In the genomic region with DNA sequence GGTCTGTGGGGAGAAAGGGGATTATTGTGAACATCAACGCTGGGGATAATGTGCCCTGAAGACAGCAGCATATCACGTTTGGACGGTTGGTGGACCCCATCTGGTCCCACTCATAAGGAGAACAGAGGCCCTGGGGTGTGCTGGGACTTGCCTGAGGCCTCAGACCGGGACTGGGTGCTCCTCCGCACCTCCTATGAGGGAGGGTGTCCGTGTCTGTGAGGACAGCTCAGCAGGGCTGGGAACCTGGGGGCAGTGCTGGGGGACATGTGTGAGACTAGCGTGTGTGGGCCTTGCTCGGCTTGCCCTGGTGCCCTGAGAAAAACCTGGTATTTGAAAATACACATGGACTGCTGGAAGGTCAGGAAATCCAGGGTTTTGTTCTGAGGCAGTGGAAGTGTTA, we compare ENCODE assay signal across 1 cellular context.
TF ChIP-seq lines count a peak whose summit lies in the region.

No MANE protein-coding gene starts in this region.

TF ChIP-seq in GM23338, 12 proteins besides CTCF, POLR2A, EP300 and RAD21 (continued from another document):
- TF ChIP-seq, protein P1, sequence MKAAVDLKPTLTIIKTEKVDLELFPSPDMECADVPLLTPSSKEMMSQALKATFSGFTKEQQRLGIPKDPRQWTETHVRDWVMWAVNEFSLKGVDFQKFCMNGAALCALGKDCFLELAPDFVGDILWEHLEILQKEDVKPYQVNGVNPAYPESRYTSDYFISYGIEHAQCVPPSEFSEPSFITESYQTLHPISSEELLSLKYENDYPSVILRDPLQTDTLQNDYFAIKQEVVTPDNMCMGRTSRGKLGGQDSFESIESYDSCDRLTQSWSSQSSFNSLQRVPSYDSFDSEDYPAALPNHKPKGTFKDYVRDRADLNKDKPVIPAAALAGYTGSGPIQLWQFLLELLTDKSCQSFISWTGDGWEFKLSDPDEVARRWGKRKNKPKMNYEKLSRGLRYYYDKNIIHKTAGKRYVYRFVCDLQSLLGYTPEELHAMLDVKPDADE (IDR thresholded peaks at IDR 0.05), result no peak
